ENCODE assay signal across 9 cellular contexts in the genomic region with DNA sequence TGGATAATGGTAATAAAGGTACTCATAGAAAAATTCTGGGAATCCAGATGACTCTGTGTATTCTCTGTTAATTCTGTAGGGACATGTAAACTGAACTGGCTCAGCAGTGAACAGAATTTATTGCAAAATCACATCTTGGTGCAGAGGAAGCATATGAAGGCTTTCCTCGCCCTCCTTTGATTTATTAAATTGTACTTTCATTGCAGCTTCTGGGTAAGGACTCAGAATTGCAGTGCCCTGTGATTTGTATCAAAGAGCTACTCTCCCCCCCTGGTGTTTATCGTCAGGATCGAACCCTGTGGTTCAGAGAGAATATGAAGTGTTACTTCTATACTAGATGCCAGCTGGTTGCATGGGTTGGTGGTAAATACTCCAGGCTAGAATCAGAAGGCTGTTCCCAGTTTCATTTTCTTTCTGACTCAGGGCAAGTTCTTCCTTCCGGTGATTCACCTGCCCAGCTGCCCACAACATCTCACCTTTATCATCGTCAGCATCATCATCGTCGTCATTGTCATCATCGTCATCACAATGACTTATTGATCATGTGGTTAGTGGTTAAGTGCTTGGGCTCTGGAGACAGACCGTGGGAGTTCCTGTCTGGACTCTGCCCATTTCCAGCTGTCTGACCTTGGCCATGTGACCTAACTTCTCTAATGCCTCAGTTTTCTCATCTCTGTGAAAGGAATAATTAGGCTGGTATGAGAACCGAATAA.
A peak's percentile ranks its signal among the peaks of the same experiment; 100 is the strongest.
DNase-seq lines count a peak whose midpoint lies in the region; ATAC-seq and TF ChIP-seq lines count a peak whose summit lies in the region.
"Had no signal": no experiment of that assay in that cellular context is flagged by ENCODE, and none has a peak within 500 bp of the region (broad histone marks: within the 10 kb centered on the region; RNA-seq: fewer than 3 reads in every experiment).

No MANE protein-coding gene starts in this region.

- no peaks in the 10 kb centered on the region for H3K27me3 Mint-ChIP-seq in T-helper 1 cell treated with Interleukin-12 subunit alpha and Interleukin-12 subunit beta and Interleukin-4 antibody, amounts not matched to agents 30 μg/mL and 1 μg/mL, for 36 hours (ENCODE audit: low read depth)

- peak overlapping the region; percentile 36 for H3K4me3 Mint-ChIP-seq in T-helper 1 cell treated with Interleukin-12 subunit alpha and Interleukin-12 subunit beta and Interleukin-4 antibody, amounts not matched to agents 30 μg/mL and 1 μg/mL, for 36 hours

- H3K27me3 ChIP-seq in mucosa of rectum (ENCODE audit: control insufficient read depth in 2 of 2, insufficient read depth in 2 of 2, low read length in 2 of 2) (no peaks in the 10 kb centered on the region), subcutaneous abdominal adipose tissue (ENCODE audit: control insufficient read depth in 5 of 5, insufficient read depth in 4 of 5, low read length in 5 of 5) (peaks cover 0 to 3% (median 0%) of the 10 kb centered on the region in 5 donors)

- peak; percentile 79 for ATAC-seq in HG03280 (IDR thresholded peaks at IDR 0.05; ENCODE audit: unreplicated experiment)

- H3K27ac Mint-ChIP-seq in T-helper 1 cell treated with Interleukin-12 subunit alpha and Interleukin-12 subunit beta and Interleukin-4 antibody, amounts not matched to agents 30 μg/mL and 1 μg/mL, for 36 hours, result peak overlapping the region; percentile 83

- intact Hi-C loops in posterior cingulate gyrus (cut with DNase I), result no loop called here

- in situ Hi-C loops in astrocyte of the cerebellum (cut with HindIII; ENCODE audit: low sequenced_read_pairs), result no loop called here

- DNase-seq in Ammon's horn (ENCODE audit: low spot score), result peak; percentile 28
- peak; percentile 34 for DNase-seq in GM19238 (ENCODE audit: insufficient read length, low spot score)
- peak; percentile 60 for DNase-seq in astrocyte of the cerebellum (ENCODE audit: low read depth)
- DNase-seq in posterior cingulate gyrus, result no peak

- no peaks in the 10 kb centered on the region for H3K4me1 ChIP-seq in mucosa of rectum (ENCODE audit: control insufficient read depth in 2 of 2, insufficient read depth in 2 of 2, low read length in 2 of 2)
- peaks cover 7 to 49% (median 43%) of the 10 kb centered on the region in 5 donors for H3K4me1 ChIP-seq in subcutaneous abdominal adipose tissue (ENCODE audit: control insufficient read depth in 5 of 5, insufficient read depth in 5 of 5, low read length in 5 of 5)

- H3K9ac ChIP-seq in mucosa of rectum (ENCODE audit: low read depth in 1 of 2, low read length in 2 of 2), result no peak overlapping the region
- peak overlapping the region in 2 of 5 donors; percentile 21 to 63 for H3K9ac ChIP-seq in subcutaneous abdominal adipose tissue (ENCODE audit: low read length in 5 of 5)

- no peak for TF ChIP-seq CTCF in astrocyte of the cerebellum (IDR thresholded peaks at IDR 0.05; ENCODE audit: low read depth, low read length, missing control alignments)

- H3K36me3 ChIP-seq in mucosa of rectum (ENCODE audit: control insufficient read depth in 2 of 2, insufficient read depth in 2 of 2, low read length in 2 of 2) (peaks cover 0 to 3% of the 10 kb centered on the region in 2 donors), subcutaneous abdominal adipose tissue (ENCODE audit: control insufficient read depth in 5 of 5, insufficient read depth in 5 of 5, low read length in 5 of 5) (no peaks in the 10 kb centered on the region)

- H3K36me3 Mint-ChIP-seq in T-helper 1 cell treated with Interleukin-12 subunit alpha and Interleukin-12 subunit beta and Interleukin-4 antibody, amounts not matched to agents 30 μg/mL and 1 μg/mL, for 36 hours (ENCODE audit: low read depth), result peaks cover 14% of the 10 kb centered on the region

- no peaks in the 10 kb centered on the region for H3K9me3 Mint-ChIP-seq in T-helper 1 cell treated with Interleukin-12 subunit alpha and Interleukin-12 subunit beta and Interleukin-4 antibody, amounts not matched to agents 30 μg/mL and 1 μg/mL, for 36 hours

- no peaks in the 10 kb centered on the region for H3K9me3 ChIP-seq in mucosa of rectum (ENCODE audit: control insufficient read depth in 2 of 2, low read length in 2 of 2)
- H3K9me3 ChIP-seq in subcutaneous abdominal adipose tissue (ENCODE audit: control insufficient read depth in 5 of 5, low read length in 5 of 5), result no peaks in the 10 kb centered on the region

- peaks cover 66% of the 10 kb centered on the region for H3K4me1 Mint-ChIP-seq in T-helper 1 cell treated with Interleukin-12 subunit alpha and Interleukin-12 subunit beta and Interleukin-4 antibody, amounts not matched to agents 30 μg/mL and 1 μg/mL, for 36 hours (ENCODE audit: low read depth)

- H3K27ac ChIP-seq in mucosa of rectum (ENCODE audit: low read depth in 2 of 2, low read length in 2 of 2) (peak overlapping the region; percentile 3 to 12), subcutaneous abdominal adipose tissue (ENCODE audit: low read depth, low read length) (peak overlapping the region; percentile 75)
- H3K27ac ChIP-seq: HL-60 had no signal

- H3K4me3 ChIP-seq in astrocyte of the cerebellum (ENCODE audit: low read depth, low read length) (no peak overlapping the region), mucosa of rectum (ENCODE audit: low read length in 2 of 2) (no peak overlapping the region), subcutaneous abdominal adipose tissue (ENCODE audit: low read depth in 1 of 5, low read length in 5 of 5) (peak overlapping the region in 3 of 5 donors; percentile 7 to 28 (median 23))

Comparison
In these comparisons a context has a peak if more than half of its experiments do, and no peak if none do; other contexts are left out.
1. DNase-seq: peak in Ammon's horn (single experiment), GM19238 (single experiment) and astrocyte of the cerebellum (single experiment); none in posterior cingulate gyrus (0 of 10).
2. H3K4me3 ChIP-seq: peak in subcutaneous abdominal adipose tissue (3 of 5); none in astrocyte of the cerebellum (single experiment) and mucosa of rectum (0 of 2).